1 cellular context compared by ENCODE assay signal in the genomic region with DNA sequence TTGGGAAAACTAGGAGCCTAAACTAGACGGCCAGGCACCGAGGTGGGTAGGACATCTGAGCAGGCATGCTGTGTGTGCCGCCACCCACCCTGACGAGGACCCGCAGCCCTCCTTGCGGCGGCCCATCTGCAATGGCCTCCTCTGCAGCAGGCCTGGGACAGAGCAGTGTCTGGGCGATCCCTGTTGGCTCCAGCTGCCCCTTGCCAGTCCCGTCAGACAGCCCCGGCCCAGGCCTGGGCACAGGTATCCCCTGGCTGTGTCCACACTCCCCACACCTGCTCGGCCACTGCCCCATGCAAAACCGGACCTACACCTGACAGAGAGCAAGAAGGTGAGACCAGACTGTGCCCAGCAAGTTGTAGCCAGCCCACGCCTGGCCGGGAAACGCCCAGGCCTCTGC.
TF ChIP-seq lines count a peak whose summit lies in the region.

No MANE protein-coding gene starts in this region.

TF ChIP-seq in endothelial cell of umbilical vein, 7 proteins besides CTCF, POLR2A, EP300 and RAD21:
- no peak for TF ChIP-seq POLR2AphosphoS5 (IDR thresholded peaks at IDR 0.05; ENCODE audit: insufficient read depth, low read depth, low read length)
- TF ChIP-seq, protein P1, sequence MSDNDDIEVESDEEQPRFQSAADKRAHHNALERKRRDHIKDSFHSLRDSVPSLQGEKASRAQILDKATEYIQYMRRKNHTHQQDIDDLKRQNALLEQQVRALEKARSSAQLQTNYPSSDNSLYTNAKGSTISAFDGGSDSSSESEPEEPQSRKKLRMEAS (IDR thresholded peaks at IDR 0.05; ENCODE audit: insufficient read depth, insufficient read length): no peak
- TF ChIP-seq GATA2 (IDR thresholded peaks at IDR 0.05; ENCODE audit: insufficient read depth, insufficient read length, low read depth, low read length): no peak
- TF ChIP-seq MYC (IDR thresholded peaks at IDR 0.05; ENCODE audit: low read depth, low read length): no peak
- TF ChIP-seq EZH2 (IDR thresholded peaks at IDR 0.05; ENCODE audit: borderline replicate concordance, low read depth, low read length, severe bottlenecking): no peak
- TF ChIP-seq FOS (IDR thresholded peaks at IDR 0.05; ENCODE audit: borderline replicate concordance, insufficient read depth, low read length): no peak
- no peak for TF ChIP-seq JUN (IDR thresholded peaks at IDR 0.05; ENCODE audit: borderline replicate concordance, insufficient read depth, insufficient read length, low read depth)
